ENCODE assay signal across 20 cellular contexts in the genomic region with DNA sequence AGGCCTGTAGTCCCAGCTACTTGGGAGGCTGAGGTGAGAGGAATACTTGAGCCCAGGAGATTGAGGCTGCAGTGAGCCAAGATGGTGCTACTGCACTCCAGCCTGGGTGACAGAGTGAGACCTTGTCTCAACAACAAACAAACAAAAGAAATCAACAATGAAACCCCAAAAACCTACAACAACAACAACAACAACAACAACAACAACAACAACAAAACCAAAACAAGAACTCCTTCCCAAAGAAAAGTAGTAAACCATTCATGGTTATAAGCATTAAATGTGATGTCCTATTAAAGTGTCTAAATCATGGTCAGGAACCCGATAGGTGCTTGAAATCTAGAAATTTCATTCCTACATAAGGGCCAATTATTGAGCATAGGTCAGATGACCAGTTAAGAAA. TPM values are rescaled to one million over a fixed set of nuclear protein-coding genes. Genes with fewer than 3 reads are reported as not detected.
DNase-seq lines count a peak whose midpoint lies in the region; ATAC-seq and TF ChIP-seq lines count a peak whose summit lies in the region.
"Had no signal": no experiment of that assay in that cellular context is flagged by ENCODE, and none has a peak within 500 bp of the region (broad histone marks: within the 10 kb centered on the region; RNA-seq: fewer than 3 reads in every experiment).

No MANE protein-coding gene starts in this region.

- H2BK15ac ChIP-seq in neuronal stem cell (ENCODE audit: low read length) = no peak overlapping the region

- peaks cover 12% of the 10 kb centered on the region for H3K27me3 Mint-ChIP-seq in activated CD4-positive, alpha-beta memory T cell treated with anti-CD3 and anti-CD28 coated beads for 36 hours
- H3K27me3 Mint-ChIP-seq in activated CD4-positive, alpha-beta memory T cell treated with anti-CD3 and anti-CD28 coated beads, Interleukin-2, amount 10 ng/mL, durations not matched to agents 7 days and 5 days = peaks cover 2% of the 10 kb centered on the region
- H3K27me3 Mint-ChIP-seq in HFFc6 (ENCODE audit: insufficient read depth) = peaks cover 2% of the 10 kb centered on the region
- H3K27me3 Mint-ChIP-seq in dendritic cell treated with granulocyte-macrophage colony-stimulating factor and Interleukin-4, amounts not matched to agents 40 ng/mL and 50 ng/mL, for 4 days = peaks cover 2% of the 10 kb centered on the region
- no peaks in the 10 kb centered on the region for H3K27me3 Mint-ChIP-seq in glutamatergic neuron (ENCODE audit: unreplicated experiment)

- peak overlapping the region; percentile 5 for H4K8ac ChIP-seq in neuronal stem cell (ENCODE audit: low read depth, low read length)

- no peak overlapping the region for H3K9ac ChIP-seq in neuronal stem cell (ENCODE audit: low read depth, low read length, poor library complexity)
- H3K9ac ChIP-seq: BLaER1 had no signal

- in situ Hi-C loops in G401 (cut with HindIII; ENCODE audit: low sequenced_read_pairs) = no loop called here

- no peak for DNase-seq in activated CD4-positive, alpha-beta memory T cell treated with anti-CD3 and anti-CD28 coated beads for 36 hours
- no peak for DNase-seq in activated CD4-positive, alpha-beta memory T cell treated with anti-CD3 and anti-CD28 coated beads, Interleukin-2, amount 10 ng/mL, durations not matched to agents 7 days and 5 days
- DNase-seq in HFFc6 (no peak), neuronal stem cell (ENCODE audit: low spot score) (no peak), G401 (ENCODE audit: low spot score) (no peak), glutamatergic neuron (no peak)
- DNase-seq: CD4-positive, alpha-beta memory T cell; DMS153; DMS79; GF-D8; HCEC 1CT had no signal

- H3K4me1 Mint-ChIP-seq in activated CD4-positive, alpha-beta memory T cell treated with anti-CD3 and anti-CD28 coated beads for 36 hours (ENCODE audit: low read depth) = peaks cover 42% of the 10 kb centered on the region
- peaks cover 4% of the 10 kb centered on the region for H3K4me1 Mint-ChIP-seq in activated CD4-positive, alpha-beta memory T cell treated with anti-CD3 and anti-CD28 coated beads, Interleukin-2, amount 10 ng/mL, durations not matched to agents 7 days and 5 days
- H3K4me1 Mint-ChIP-seq in HFFc6 (ENCODE audit: low read depth) (peaks cover 57% of the 10 kb centered on the region), glutamatergic neuron (ENCODE audit: low read depth, unreplicated experiment) (no peaks in the 10 kb centered on the region)
- peaks cover 51% of the 10 kb centered on the region for H3K4me1 Mint-ChIP-seq in dendritic cell treated with granulocyte-macrophage colony-stimulating factor and Interleukin-4, amounts not matched to agents 40 ng/mL and 50 ng/mL, for 4 days (ENCODE audit: low read depth)

- H3K9me3 ChIP-seq in neuronal stem cell (replicated peaks in 1 of 2; ENCODE audit: control insufficient read depth in 2 of 2, insufficient read depth in 1 of 2, low read depth in 1 of 2, low read length in 2 of 2) = no peaks in the 10 kb centered on the region
- H3K9me3 ChIP-seq: A549, BLaER1 had no signal

- H2BK12ac ChIP-seq in neuronal stem cell (ENCODE audit: low read length) = no peak overlapping the region

- TF ChIP-seq CTCF in HFFc6 (IDR thresholded peaks at IDR 0.05) = no peak
- TF ChIP-seq CTCF in glutamatergic neuron (IDR thresholded peaks at IDR 0.05; ENCODE audit: partially characterized antibody, unreplicated experiment) = no peak

- H3K4ac ChIP-seq in neuronal stem cell (ENCODE audit: low read length) = no peak overlapping the region

- peak overlapping the region; percentile 90 for H3K27ac Mint-ChIP-seq in activated CD4-positive, alpha-beta memory T cell treated with anti-CD3 and anti-CD28 coated beads for 36 hours
- no peak overlapping the region for H3K27ac Mint-ChIP-seq in activated CD4-positive, alpha-beta memory T cell treated with anti-CD3 and anti-CD28 coated beads, Interleukin-2, amount 10 ng/mL, durations not matched to agents 7 days and 5 days
- peak overlapping the region; percentile 91; the same call in 1 of the 2 replicates for H3K27ac Mint-ChIP-seq in HFFc6
- peak overlapping the region; percentile 48 for H3K27ac Mint-ChIP-seq in dendritic cell treated with granulocyte-macrophage colony-stimulating factor and Interleukin-4, amounts not matched to agents 40 ng/mL and 50 ng/mL, for 4 days
- no peak overlapping the region for H3K27ac Mint-ChIP-seq in glutamatergic neuron (ENCODE audit: unreplicated experiment)
- H3K27ac Mint-ChIP-seq: CD4-positive, alpha-beta memory T cell had no signal

- no peaks in the 10 kb centered on the region for H3K36me3 ChIP-seq in neuronal stem cell (replicated peaks in 1 of 2; ENCODE audit: control insufficient read depth in 2 of 2, insufficient read depth in 2 of 2, low read length in 2 of 2)
- H3K36me3 ChIP-seq: BLaER1 had no signal

- no peak overlapping the region for H4K91ac ChIP-seq in neuronal stem cell (ENCODE audit: low read depth, low read length, poor library complexity)

- peaks cover 23% of the 10 kb centered on the region for H3K9me3 Mint-ChIP-seq in activated CD4-positive, alpha-beta memory T cell treated with anti-CD3 and anti-CD28 coated beads for 36 hours
- H3K9me3 Mint-ChIP-seq in activated CD4-positive, alpha-beta memory T cell treated with anti-CD3 and anti-CD28 coated beads, Interleukin-2, amount 10 ng/mL, durations not matched to agents 7 days and 5 days = peaks cover 11% of the 10 kb centered on the region
- H3K9me3 Mint-ChIP-seq in HFFc6 (no peaks in the 10 kb centered on the region; the same call in 1 of the 2 replicates), glutamatergic neuron (ENCODE audit: unreplicated experiment) (no peaks in the 10 kb centered on the region)
- peaks cover 6% of the 10 kb centered on the region for H3K9me3 Mint-ChIP-seq in dendritic cell treated with granulocyte-macrophage colony-stimulating factor and Interleukin-4, amounts not matched to agents 40 ng/mL and 50 ng/mL, for 4 days

- no peak for ATAC-seq in HG02884 (IDR thresholded peaks at IDR 0.05; ENCODE audit: unreplicated experiment)
- ATAC-seq: A549, K562 had no signal

- H3K4me1 ChIP-seq in neuronal stem cell (ENCODE audit: control insufficient read depth in 2 of 2, insufficient read depth in 1 of 2, low read depth in 1 of 2, low read length in 2 of 2) = peaks cover 0 to 4% of the 10 kb centered on the region in 2 donors
- H3K4me1 ChIP-seq: BLaER1 had no signal

- no peak overlapping the region for H3K4me3 Mint-ChIP-seq in activated CD4-positive, alpha-beta memory T cell treated with anti-CD3 and anti-CD28 coated beads for 36 hours
- H3K4me3 Mint-ChIP-seq in activated CD4-positive, alpha-beta memory T cell treated with anti-CD3 and anti-CD28 coated beads, Interleukin-2, amount 10 ng/mL, durations not matched to agents 7 days and 5 days = no peak overlapping the region
- H3K4me3 Mint-ChIP-seq in HFFc6 = no peak overlapping the region
- H3K4me3 Mint-ChIP-seq in dendritic cell treated with granulocyte-macrophage colony-stimulating factor and Interleukin-4, amounts not matched to agents 40 ng/mL and 50 ng/mL, for 4 days = no peak overlapping the region
- H3K4me3 Mint-ChIP-seq in glutamatergic neuron (ENCODE audit: unreplicated experiment) = no peak overlapping the region
- H3K4me3 Mint-ChIP-seq: CD14-positive monocyte; CD4-positive, alpha-beta memory T cell had no signal

- CTCF ChIA-PET in activated CD4-positive, alpha-beta memory T cell treated with anti-CD3 and anti-CD28 coated beads for 36 hours (lab: Charles Lee) = interaction anchor here (1.2 to 1.9 kb wide), 3 partner anchors 14 to 112 kb away, joined by 3 to 7 read pairs (median 3); a partner anchor contains a TSS
- CTCF ChIA-PET in activated CD4-positive, alpha-beta memory T cell treated with anti-CD3 and anti-CD28 coated beads, Interleukin-2, amount 10 ng/mL, durations not matched to agents 7 days and 5 days (lab: Charles Lee) = no interaction called here

- H2AK5ac ChIP-seq in neuronal stem cell (ENCODE audit: low read depth, low read length) = no peak overlapping the region

- H3K18ac ChIP-seq in neuronal stem cell (ENCODE audit: low read length) = no peak overlapping the region

- H3K23ac ChIP-seq in neuronal stem cell (ENCODE audit: low read depth, low read length, poor library complexity) = no peak overlapping the region

- peaks cover 26% of the 10 kb centered on the region for H3K36me3 Mint-ChIP-seq in activated CD4-positive, alpha-beta memory T cell treated with anti-CD3 and anti-CD28 coated beads for 36 hours
- no peaks in the 10 kb centered on the region for H3K36me3 Mint-ChIP-seq in activated CD4-positive, alpha-beta memory T cell treated with anti-CD3 and anti-CD28 coated beads, Interleukin-2, amount 10 ng/mL, durations not matched to agents 7 days and 5 days (ENCODE audit: low read depth)
- H3K36me3 Mint-ChIP-seq in HFFc6 (ENCODE audit: low read depth) (peaks cover 15% of the 10 kb centered on the region; the same call in 1 of the 2 replicates), glutamatergic neuron (ENCODE audit: unreplicated experiment) (no peaks in the 10 kb centered on the region)
- peaks cover 7% of the 10 kb centered on the region for H3K36me3 Mint-ChIP-seq in dendritic cell treated with granulocyte-macrophage colony-stimulating factor and Interleukin-4, amounts not matched to agents 40 ng/mL and 50 ng/mL, for 4 days (ENCODE audit: low read depth)
- H3K36me3 Mint-ChIP-seq: CD14-positive monocyte had no signal

- H3K4me3 ChIP-seq in neuronal stem cell (ENCODE audit: low read length in 2 of 2) = no peak overlapping the region
- H3K4me3 ChIP-seq: A549, BLaER1, K562 had no signal

- WGBS in neuronal stem cell (ENCODE audit: extremely low coverage in 2 of 2, insufficient read length in 2 of 2, insufficient replicate concordance in 1 of 2), 2 donors = no CpG with 5 or more reads among the region's 1 CpG

- H3K79me1 ChIP-seq in neuronal stem cell (ENCODE audit: low read depth, low read length) = no peaks in the 10 kb centered on the region

- H3K14ac ChIP-seq in neuronal stem cell (ENCODE audit: low read length) = no peak overlapping the region

- H2BK5ac ChIP-seq in neuronal stem cell (ENCODE audit: low read length) = no peak overlapping the region

- H2AFZ ChIP-seq in neuronal stem cell (ENCODE audit: low read length) = no peak overlapping the region

- intact Hi-C loops in activated CD4-positive, alpha-beta memory T cell treated with anti-CD3 and anti-CD28 coated beads for 36 hours (cut with micrococcal nuclease) = loop anchor here (2.0 kb wide), 1 partner anchor 14 kb away; no protein-coding TSS in a partner anchor
- intact Hi-C loops in dendritic cell treated with granulocyte-macrophage colony-stimulating factor and Interleukin-4, amounts not matched to agents 40 ng/mL and 50 ng/mL, for 4 days (cut with micrococcal nuclease) = no loop called here

- H3K4me2 ChIP-seq in neuronal stem cell (ENCODE audit: insufficient read depth, low read length, poor library complexity, severe bottlenecking) = no peak overlapping the region
- H3K4me2 ChIP-seq: A549, BLaER1 had no signal

- no peak overlapping the region for H3K27ac ChIP-seq in neuronal stem cell (replicated peaks; ENCODE audit: low read length)
- H3K27ac ChIP-seq: 22Rv1, A549, BLaER1 had no signal

- H3K27me3 ChIP-seq in neuronal stem cell (ENCODE audit: control insufficient read depth in 3 of 3, insufficient read depth in 3 of 3, low read depth in 1 of 3, low read length in 3 of 3) = no peaks in the 10 kb centered on the region
- H3K27me3 ChIP-seq: BLaER1 had no signal

- no peak overlapping the region for H2BK120ac ChIP-seq in neuronal stem cell (ENCODE audit: low read depth, low read length)

- POLR2A ChIA-PET in activated CD4-positive, alpha-beta memory T cell treated with anti-CD3 and anti-CD28 coated beads for 36 hours (lab: Charles Lee) = no interaction called here
- POLR2A ChIA-PET in activated CD4-positive, alpha-beta memory T cell treated with anti-CD3 and anti-CD28 coated beads, Interleukin-2, amount 10 ng/mL, durations not matched to agents 7 days and 5 days (lab: Charles Lee) = no interaction called here

RNA-seq across cellular contexts. Expression of a gene that starts 13.5 kb away (rescaled TPM):
- 10 to 100 TPM; 20.3 to 20.4 TPM for total RNA-seq in activated CD4-positive, alpha-beta memory T cell treated with anti-CD3 and anti-CD28 coated beads for 36 hours
- 1 to 10 TPM; 1.3 to 1.5 TPM for total RNA-seq in activated CD4-positive, alpha-beta memory T cell treated with anti-CD3 and anti-CD28 coated beads, Interleukin-2, amount 10 ng/mL, durations not matched to agents 7 days and 5 days
- total RNA-seq in HFFc6 (2021; fragmentation: NEBNext Ultra II Directional; extraction: Animal tissue kit (Norgen Biotek cat#: 25700)) = 10 to 100 TPM; 13.8 to 25.0 (median 22.9) TPM
- polyA plus RNA-seq in neuronal stem cell (2013, experiment 1 of 2) = 0.32 TPM
- polyA plus RNA-seq in neuronal stem cell (2013, experiment 2 of 2) = 0.25 TPM
- total RNA-seq in G401 (2014; rRNA removed; shearing (Covaris generic)) = not detected in 2 replicates
- 0.17 TPM for total RNA-seq in glutamatergic neuron (ENCODE audit: unreplicated experiment)

RNA-seq across cellular contexts. Expression of a gene that starts 57.7 kb away (rescaled TPM):
- total RNA-seq in activated CD4-positive, alpha-beta memory T cell treated with anti-CD3 and anti-CD28 coated beads for 36 hours = 1 to 10 TPM; 1.1 to 1.7 TPM
- total RNA-seq in activated CD4-positive, alpha-beta memory T cell treated with anti-CD3 and anti-CD28 coated beads, Interleukin-2, amount 10 ng/mL, durations not matched to agents 7 days and 5 days = not detected
- not detected for total RNA-seq in HFFc6 (2021; fragmentation: NEBNext Ultra II Directional; extraction: Animal tissue kit (Norgen Biotek cat#: 25700))
- polyA plus RNA-seq in neuronal stem cell (2013, experiment 1 of 2) = not detected
- not detected for polyA plus RNA-seq in neuronal stem cell (2013, experiment 2 of 2)
- not detected in 2 replicates for total RNA-seq in G401 (2014; rRNA removed; shearing (Covaris generic))
- total RNA-seq in glutamatergic neuron (ENCODE audit: unreplicated experiment) = not detected
- total RNA-seq: Daoy, H4, K562 had no signal
- polyA plus RNA-seq: CD4-positive, alpha-beta memory T cell; K562 had no signal

Comparison
In these comparisons a context has a peak if more than half of its experiments do, and no peak if none do; other contexts are left out.
1. H3K27ac Mint-ChIP-seq: peak in activated CD4-positive, alpha-beta memory T cell treated with anti-CD3 and anti-CD28 coated beads for 36 hours (single experiment), HFFc6 (single experiment) and dendritic cell treated with granulocyte-macrophage colony-stimulating factor and Interleukin-4, amounts not matched to agents 40 ng/mL and 50 ng/mL, for 4 days (single experiment); none in activated CD4-positive, alpha-beta memory T cell treated with anti-CD3 and anti-CD28 coated beads, Interleukin-2, amount 10 ng/mL, durations not matched to agents 7 days and 5 days (single experiment) and glutamatergic neuron (single experiment).
2. RNA of a gene that starts 13.5 kb away (total RNA-seq): 13.8 to 25.0 TPM in HFFc6 and 20.3 to 20.4 TPM in activated CD4-positive, alpha-beta memory T cell treated with anti-CD3 and anti-CD28 coated beads for 36 hours; 1.3 to 1.5 TPM in activated CD4-positive, alpha-beta memory T cell treated with anti-CD3 and anti-CD28 coated beads, Interleukin-2, amount 10 ng/mL, durations not matched to agents 7 days and 5 days, 0.17 TPM in glutamatergic neuron (single experiment) and not detected in G401; every median in the first group is over 4 times any median in the second.